ENCODE assay signal across 9 cellular contexts in the genomic region with DNA sequence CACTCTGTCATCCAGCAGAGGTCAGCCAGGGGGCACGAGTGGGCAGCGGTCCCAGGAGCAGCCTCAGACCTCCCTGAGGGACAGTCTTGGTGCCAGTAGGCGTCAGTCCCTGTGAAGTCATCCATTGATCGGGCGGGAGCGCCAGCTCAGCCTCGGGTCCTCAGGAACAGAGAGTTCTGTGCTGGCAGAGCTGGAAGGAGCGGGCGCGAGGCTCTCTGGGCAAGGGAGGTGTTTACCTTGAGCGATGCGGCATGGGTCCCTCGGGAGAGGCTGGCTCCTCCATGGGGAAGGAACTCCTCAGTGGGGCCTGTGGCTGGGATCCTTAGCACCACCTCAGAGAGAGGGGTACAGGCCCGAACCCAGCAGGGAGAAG.
DNase-seq lines count a peak whose midpoint lies in the region; ATAC-seq and TF ChIP-seq lines count a peak whose summit lies in the region.
"Had no signal": no experiment of that assay in that cellular context is flagged by ENCODE, and none has a peak within 500 bp of the region (broad histone marks: within the 10 kb centered on the region; RNA-seq: fewer than 3 reads in every experiment).

No MANE protein-coding gene starts in this region.

- DNase-seq in GM06990 (ENCODE audit: extremely low read depth, insufficient read length) = no peak
- DNase-seq in T1000 (lab: John Stamatoyannopoulos, UW) = peak; percentile 45
- DNase-seq in hypothalamus (lab: John Stamatoyannopoulos, UW) = peak in 45 of 51 donors; percentile 40 to 95 (median 81)
- DNase-seq in stimulated activated CD4-positive, alpha-beta T cell treated with anti-CD3 and anti-CD28 coated beads, Interleukin-12 subunit alpha, Interleukin-12 subunit beta, amount 100 ng/mL, for 4 hours = no peak
- no peak for DNase-seq in SKM-1 treated with dmso at 0.1 percent for 144 hours (lab: John Stamatoyannopoulos, UW; ENCODE audit: unreplicated experiment)
- DNase-seq: stimulated activated CD8-positive, alpha-beta memory T cell treated with anti-CD3 and anti-CD28 coated beads, Interleukin-4, amount 100 ng/mL, for 48 hours had no signal

- peak; percentile 15 for TF ChIP-seq CTCF in GM06990 (IDR thresholded peaks at IDR 0.05; ENCODE audit: insufficient read depth, low read length, poor library complexity, severe bottlenecking)

- H3K4me3 ChIP-seq in GM06990 (replicated peaks; ENCODE audit: low read depth, low read length) (peak overlapping the region; percentile 81), skeletal muscle satellite cell (ENCODE audit: low read length) (no peak overlapping the region)

- H3K27me3 ChIP-seq in GM06990 (replicated peaks; ENCODE audit: control insufficient read depth, insufficient read depth, low read length) (no peaks in the 10 kb centered on the region), skeletal muscle satellite cell (ENCODE audit: control insufficient read depth, insufficient read depth, low read length) (no peaks in the 10 kb centered on the region)

- peaks cover 51% of the 10 kb centered on the region for H3K4me1 ChIP-seq in skeletal muscle satellite cell (ENCODE audit: control insufficient read depth, insufficient read depth, low read length)

- H3K4me2 ChIP-seq in skeletal muscle satellite cell (ENCODE audit: low read length) = peak overlapping the region; percentile 35

- H3K9me3 ChIP-seq in skeletal muscle satellite cell (replicated peaks; ENCODE audit: low read length) = no peaks in the 10 kb centered on the region

- peak overlapping the region; percentile 43 for H3K9ac ChIP-seq in skeletal muscle satellite cell (ENCODE audit: low read depth, low read length)

- H3K36me3 ChIP-seq in GM06990 (ENCODE audit: control insufficient read depth, insufficient read depth, low read length) (peaks cover 2% of the 10 kb centered on the region), skeletal muscle satellite cell (ENCODE audit: insufficient read depth, low read length) (peaks cover 16% of the 10 kb centered on the region)

- ATAC-seq in GM21360 (IDR thresholded peaks at IDR 0.05; ENCODE audit: unreplicated experiment) (no peak), HG03039 (IDR thresholded peaks at IDR 0.05; ENCODE audit: unreplicated experiment) (no peak)

Comparison
In these comparisons a context has a peak if more than half of its experiments do, and no peak if none do; other contexts are left out.
1. DNase-seq: peak in T1000 (single experiment) and hypothalamus (45 of 51); none in GM06990 (single experiment), stimulated activated CD4-positive, alpha-beta T cell treated with anti-CD3 and anti-CD28 coated beads, Interleukin-12 subunit alpha, Interleukin-12 subunit beta, amount 100 ng/mL, for 4 hours (single experiment) and SKM-1 treated with dmso at 0.1 percent for 144 hours (single experiment).